In the genomic region with DNA sequence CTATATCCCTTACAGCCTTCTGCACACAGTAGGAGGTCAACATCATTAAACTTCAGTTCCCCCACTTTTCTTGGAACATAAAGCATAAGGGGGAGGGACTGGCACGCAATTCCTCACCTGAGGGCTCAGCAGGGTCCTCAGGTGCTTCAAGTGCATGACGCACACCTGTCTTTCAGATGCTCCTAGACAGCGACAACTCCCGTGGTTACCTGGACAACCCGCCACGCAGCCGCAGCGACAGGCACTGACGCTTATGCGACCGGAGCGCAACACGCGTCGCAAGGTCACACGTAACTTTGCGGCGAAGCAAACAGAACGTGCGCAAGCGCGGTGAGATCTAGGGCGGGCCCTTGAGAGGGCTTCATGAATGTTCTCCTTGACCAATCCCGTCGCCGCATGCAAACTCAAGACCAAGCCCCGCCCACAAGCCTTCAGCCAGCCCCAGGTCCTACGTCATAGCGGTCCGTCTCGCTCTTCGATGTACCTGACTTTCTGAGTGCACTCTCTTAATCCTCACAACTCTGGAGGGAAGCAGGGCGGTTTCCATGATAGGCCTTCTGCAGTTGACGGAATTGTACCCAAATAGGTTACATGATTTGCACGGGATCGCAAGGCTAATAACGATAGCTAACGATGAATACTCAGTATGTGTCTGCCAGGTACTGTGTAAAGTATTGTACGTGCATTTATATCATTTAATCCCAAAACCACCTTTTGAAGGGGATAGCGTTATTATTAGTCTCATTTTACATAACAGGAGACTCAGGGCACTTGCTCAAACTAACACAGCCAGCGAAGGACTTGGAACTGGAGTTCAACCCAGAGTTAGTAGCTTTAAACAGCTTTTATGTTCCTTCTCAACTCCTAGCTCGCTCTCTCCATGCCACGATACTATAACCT, we compare ENCODE assay signal across 1 cellular context.
TF ChIP-seq lines count a peak whose summit lies in the region.

A gene with protein sequence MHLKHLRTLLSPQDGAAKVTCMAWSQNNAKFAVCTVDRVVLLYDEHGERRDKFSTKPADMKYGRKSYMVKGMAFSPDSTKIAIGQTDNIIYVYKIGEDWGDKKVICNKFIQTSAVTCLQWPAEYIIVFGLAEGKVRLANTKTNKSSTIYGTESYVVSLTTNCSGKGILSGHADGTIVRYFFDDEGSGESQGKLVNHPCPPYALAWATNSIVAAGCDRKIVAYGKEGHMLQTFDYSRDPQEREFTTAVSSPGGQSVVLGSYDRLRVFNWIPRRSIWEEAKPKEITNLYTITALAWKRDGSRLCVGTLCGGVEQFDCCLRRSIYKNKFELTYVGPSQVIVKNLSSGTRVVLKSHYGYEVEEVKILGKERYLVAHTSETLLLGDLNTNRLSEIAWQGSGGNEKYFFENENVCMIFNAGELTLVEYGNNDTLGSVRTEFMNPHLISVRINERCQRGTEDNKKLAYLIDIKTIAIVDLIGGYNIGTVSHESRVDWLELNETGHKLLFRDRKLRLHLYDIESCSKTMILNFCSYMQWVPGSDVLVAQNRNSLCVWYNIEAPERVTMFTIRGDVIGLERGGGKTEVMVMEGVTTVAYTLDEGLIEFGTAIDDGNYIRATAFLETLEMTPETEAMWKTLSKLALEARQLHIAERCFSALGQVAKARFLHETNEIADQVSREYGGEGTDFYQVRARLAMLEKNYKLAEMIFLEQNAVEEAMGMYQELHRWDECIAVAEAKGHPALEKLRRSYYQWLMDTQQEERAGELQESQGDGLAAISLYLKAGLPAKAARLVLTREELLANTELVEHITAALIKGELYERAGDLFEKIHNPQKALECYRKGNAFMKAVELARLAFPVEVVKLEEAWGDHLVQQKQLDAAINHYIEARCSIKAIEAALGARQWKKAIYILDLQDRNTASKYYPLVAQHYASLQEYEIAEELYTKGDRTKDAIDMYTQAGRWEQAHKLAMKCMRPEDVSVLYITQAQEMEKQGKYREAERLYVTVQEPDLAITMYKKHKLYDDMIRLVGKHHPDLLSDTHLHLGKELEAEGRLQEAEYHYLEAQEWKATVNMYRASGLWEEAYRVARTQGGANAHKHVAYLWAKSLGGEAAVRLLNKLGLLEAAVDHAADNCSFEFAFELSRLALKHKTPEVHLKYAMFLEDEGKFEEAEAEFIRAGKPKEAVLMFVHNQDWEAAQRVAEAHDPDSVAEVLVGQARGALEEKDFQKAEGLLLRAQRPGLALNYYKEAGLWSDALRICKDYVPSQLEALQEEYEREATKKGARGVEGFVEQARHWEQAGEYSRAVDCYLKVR (N-terminal part only) (minus strand): TSS at position 246 of the 900 bp plus-strand sequence. CDS start 90 bp downstream, at position 156.

TF ChIP-seq in K562, 482 proteins besides CTCF, POLR2A, EP300 and RAD21 (continued from another document):
- TF ChIP-seq PHTF2 (CRISPR knock-in tag; IDR thresholded peaks at IDR 0.05), result no peak
- no peak for TF ChIP-seq PURB (CRISPR knock-in tag; IDR thresholded peaks at IDR 0.05; ENCODE audit: low read depth)
- TF ChIP-seq, protein P1, sequence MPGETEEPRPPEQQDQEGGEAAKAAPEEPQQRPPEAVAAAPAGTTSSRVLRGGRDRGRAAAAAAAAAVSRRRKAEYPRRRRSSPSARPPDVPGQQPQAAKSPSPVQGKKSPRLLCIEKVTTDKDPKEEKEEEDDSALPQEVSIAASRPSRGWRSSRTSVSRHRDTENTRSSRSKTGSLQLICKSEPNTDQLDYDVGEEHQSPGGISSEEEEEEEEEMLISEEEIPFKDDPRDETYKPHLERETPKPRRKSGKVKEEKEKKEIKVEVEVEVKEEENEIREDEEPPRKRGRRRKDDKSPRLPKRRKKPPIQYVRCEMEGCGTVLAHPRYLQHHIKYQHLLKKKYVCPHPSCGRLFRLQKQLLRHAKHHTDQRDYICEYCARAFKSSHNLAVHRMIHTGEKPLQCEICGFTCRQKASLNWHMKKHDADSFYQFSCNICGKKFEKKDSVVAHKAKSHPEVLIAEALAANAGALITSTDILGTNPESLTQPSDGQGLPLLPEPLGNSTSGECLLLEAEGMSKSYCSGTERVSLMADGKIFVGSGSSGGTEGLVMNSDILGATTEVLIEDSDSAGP (CRISPR knock-in tag; IDR thresholded peaks at IDR 0.05), result peak; percentile 7; the same call in 1 of the 2 replicates
- TF ChIP-seq, protein P2, sequence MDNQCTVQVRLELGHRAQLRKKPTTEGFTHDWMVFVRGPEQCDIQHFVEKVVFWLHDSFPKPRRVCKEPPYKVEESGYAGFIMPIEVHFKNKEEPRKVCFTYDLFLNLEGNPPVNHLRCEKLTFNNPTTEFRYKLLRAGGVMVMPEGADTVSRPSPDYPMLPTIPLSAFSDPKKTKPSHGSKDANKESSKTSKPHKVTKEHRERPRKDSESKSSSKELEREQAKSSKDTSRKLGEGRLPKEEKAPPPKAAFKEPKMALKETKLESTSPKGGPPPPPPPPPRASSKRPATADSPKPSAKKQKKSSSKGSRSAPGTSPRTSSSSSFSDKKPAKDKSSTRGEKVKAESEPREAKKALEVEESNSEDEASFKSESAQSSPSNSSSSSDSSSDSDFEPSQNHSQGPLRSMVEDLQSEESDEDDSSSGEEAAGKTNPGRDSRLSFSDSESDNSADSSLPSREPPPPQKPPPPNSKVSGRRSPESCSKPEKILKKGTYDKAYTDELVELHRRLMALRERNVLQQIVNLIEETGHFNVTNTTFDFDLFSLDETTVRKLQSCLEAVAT (IDR thresholded peaks at IDR 0.05), result 0 out of 4 replicates have a peak, but pooled peaks of 1 of the 2 experiments have one; percentile 70
- TF ChIP-seq DACH1 (IDR thresholded peaks at IDR 0.05; ENCODE audit: partially characterized antibody), result no peak
- no peak for TF ChIP-seq ZNF75A (CRISPR knock-in tag; IDR thresholded peaks at IDR 0.05)
- TF ChIP-seq, protein P3, sequence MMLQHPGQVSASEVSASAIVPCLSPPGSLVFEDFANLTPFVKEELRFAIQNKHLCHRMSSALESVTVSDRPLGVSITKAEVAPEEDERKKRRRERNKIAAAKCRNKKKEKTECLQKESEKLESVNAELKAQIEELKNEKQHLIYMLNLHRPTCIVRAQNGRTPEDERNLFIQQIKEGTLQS (IDR thresholded peaks at IDR 0.05), result peak; percentile 58; the same call in 1 of the 2 replicates
- TF ChIP-seq, protein P3 (CRISPR knock-in tag; conservative IDR thresholded peaks at IDR 0.05), result 0 out of 2 replicates have a peak, but pooled peaks have one; percentile 9
- TF ChIP-seq NR0B1 (IDR thresholded peaks at IDR 0.05; ENCODE audit: partially characterized antibody), result no peak
- TF ChIP-seq, protein P4, sequence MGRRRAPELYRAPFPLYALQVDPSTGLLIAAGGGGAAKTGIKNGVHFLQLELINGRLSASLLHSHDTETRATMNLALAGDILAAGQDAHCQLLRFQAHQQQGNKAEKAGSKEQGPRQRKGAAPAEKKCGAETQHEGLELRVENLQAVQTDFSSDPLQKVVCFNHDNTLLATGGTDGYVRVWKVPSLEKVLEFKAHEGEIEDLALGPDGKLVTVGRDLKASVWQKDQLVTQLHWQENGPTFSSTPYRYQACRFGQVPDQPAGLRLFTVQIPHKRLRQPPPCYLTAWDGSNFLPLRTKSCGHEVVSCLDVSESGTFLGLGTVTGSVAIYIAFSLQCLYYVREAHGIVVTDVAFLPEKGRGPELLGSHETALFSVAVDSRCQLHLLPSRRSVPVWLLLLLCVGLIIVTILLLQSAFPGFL (CRISPR knock-in tag; IDR thresholded peaks at IDR 0.05), result no peak
- TF ChIP-seq CREB3 (tag; conservative IDR thresholded peaks at IDR 0.05; ENCODE audit: low read depth), result peak; percentile 75; the same call in 1 of the 2 replicates
- peak; percentile 88 for TF ChIP-seq C11orf30 (IDR thresholded peaks at IDR 0.05; ENCODE audit: low read depth)
- no peak for TF ChIP-seq SLC30A9 (CRISPR knock-in tag; IDR thresholded peaks at IDR 0.05)
- no peak for TF ChIP-seq ZNF217 (CRISPR knock-in tag; IDR thresholded peaks at IDR 0.05)
- TF ChIP-seq NFXL1 (CRISPR knock-in tag; IDR thresholded peaks at IDR 0.05), result no peak
- 0 out of 2 replicates have a peak, but pooled peaks have one; percentile 14 for TF ChIP-seq XRCC5 (IDR thresholded peaks at IDR 0.05; ENCODE audit: low read depth, low read length)
- TF ChIP-seq PYGO2 (tag; IDR thresholded peaks at IDR 0.05), result no peak
- no peak for TF ChIP-seq REST (CRISPR knock-in tag; IDR thresholded peaks at IDR 0.05; ENCODE audit: low read depth)
- TF ChIP-seq MECOM (CRISPR knock-in tag; IDR thresholded peaks at IDR 0.05), result 0 out of 2 replicates have a peak, but pooled peaks have one; percentile 46
- TF ChIP-seq CBFB (CRISPR knock-in tag; IDR thresholded peaks at IDR 0.05), result no peak
- TF ChIP-seq TCFL5 (CRISPR knock-in tag; conservative IDR thresholded peaks at IDR 0.05), result peak; percentile 12; the same call in 1 of the 2 replicates
- peak; percentile 97 to 99 for TF ChIP-seq SIN3A (IDR thresholded peaks at IDR 0.05; ENCODE audit: borderline replicate concordance in 2 of 2, control insufficient read depth in 1 of 2, low read depth in 2 of 2, low read length in 2 of 2)
- no peak for TF ChIP-seq ZNF561 (CRISPR knock-in tag; conservative IDR thresholded peaks at IDR 0.05)
- TF ChIP-seq NR2C1 (IDR thresholded peaks at IDR 0.05), result peak; percentile 72
- peak; percentile 80 for TF ChIP-seq NR2C1 (tag; IDR thresholded peaks at IDR 0.05)
- peak; percentile 83 for TF ChIP-seq BMI1 (IDR thresholded peaks at IDR 0.05; ENCODE audit: low read length)
- TF ChIP-seq TEAD1 (CRISPR knock-in tag; IDR thresholded peaks at IDR 0.05), result 0 out of 4 replicates have a peak, but pooled peaks of 1 of the 2 experiments have one; percentile 74
- peak; percentile 9 to 30; a peak in 2 of 4 replicates for TF ChIP-seq SIX5 (IDR thresholded peaks at IDR 0.05; ENCODE audit: borderline replicate concordance in 1 of 2, insufficient read depth in 1 of 2, low read depth in 1 of 2, low read length in 2 of 2)
- TF ChIP-seq HDAC2 (IDR thresholded peaks at IDR 0.05), result peak; percentile 89
- no peak for TF ChIP-seq CEBPB (tag; IDR thresholded peaks at IDR 0.05)
- TF ChIP-seq IRF1 (CRISPR knock-in tag; IDR thresholded peaks at IDR 0.05; ENCODE audit: borderline replicate concordance), result no peak
- TF ChIP-seq FOXP1 (CRISPR knock-in tag; IDR thresholded peaks at IDR 0.05), result 0 out of 2 replicates have a peak, but pooled peaks have one; percentile 19
